In genomic region chr17:40554646-40555295, GRCh38 we compare ENCODE assay signal across 10 cellular contexts. TPM values are rescaled to one million over a fixed set of nuclear protein-coding genes. Genes with fewer than 3 reads are reported as not detected.
DNase-seq lines count a peak whose midpoint lies in the region; ATAC-seq and TF ChIP-seq lines count a peak whose summit lies in the region.
"Had no signal": no experiment of that assay in that cellular context is flagged by ENCODE, and none has a peak within 500 bp of the region (broad histone marks: within the 10 kb centered on the region; RNA-seq: fewer than 3 reads in every experiment).

No MANE protein-coding gene starts in this region.

- no peak for DNase-seq in SJCRH30
- DNase-seq in ovary = peak in 4 of 5 donors; percentile 19 to 61 (median 44)
- DNase-seq in HPDE6-E6E7 (ENCODE audit: extremely low spot score) = no peak
- no peak for DNase-seq in NCI-H128 (lab: John Stamatoyannopoulos, UW; ENCODE audit: unreplicated experiment)
- no peak for DNase-seq in NCI-H1417 treated with DMSO at 0.1 percent for 48 hours (lab: John Stamatoyannopoulos, UW)
- DNase-seq: Calu3 had no signal

- peak overlapping the region; percentile 98 for H3K4me2 ChIP-seq in BLaER1

- no peak for TF ChIP-seq POLR2A in ovary (IDR thresholded peaks at IDR 0.05)

- H3K9me3 ChIP-seq in BLaER1 (no peaks in the 10 kb centered on the region), SJCRH30 (replicated peaks) (no peaks in the 10 kb centered on the region), ovary (no peaks in the 10 kb centered on the region)
- H3K9me3 ChIP-seq: SJSA1 had no signal

- 96 to 98% (median 97%) methylated on average over 27 of the region's 27 CpGs for WGBS in ovary, 3 donors

- H3K4me1 Mint-ChIP-seq in dendritic cell treated with granulocyte-macrophage colony-stimulating factor and Interleukin-4, amounts not matched to agents 40 ng/mL and 50 ng/mL, for 4 days (ENCODE audit: low read depth) = peaks cover 15% of the 10 kb centered on the region

- H3K36me3 ChIP-seq in BLaER1 (peaks cover 5% of the 10 kb centered on the region; the same call in 1 of the 2 replicates), SJCRH30 (no peaks in the 10 kb centered on the region), ovary (no peaks in the 10 kb centered on the region)
- H3K36me3 ChIP-seq: SJSA1 had no signal

- no peak for TF ChIP-seq CTCF in ovary (IDR thresholded peaks at IDR 0.05)

- no peak for TF ChIP-seq EP300 in ovary (IDR thresholded peaks at IDR 0.05)

- peaks cover 100% of the 10 kb centered on the region for H3K4me1 ChIP-seq in BLaER1
- H3K4me1 ChIP-seq in SJCRH30 = peaks cover 49% of the 10 kb centered on the region
- peaks cover 64% of the 10 kb centered on the region for H3K4me1 ChIP-seq in ovary (ENCODE audit: insufficient read depth)

- H3K27me3 ChIP-seq in BLaER1 = no peaks in the 10 kb centered on the region
- no peaks in the 10 kb centered on the region for H3K27me3 ChIP-seq in SJCRH30
- H3K27me3 ChIP-seq in ovary = no peaks in the 10 kb centered on the region
- H3K27me3 ChIP-seq: SJSA1 had no signal

- peak overlapping the region; percentile 84 for H3K9ac ChIP-seq in BLaER1

- intact Hi-C loops in dendritic cell treated with granulocyte-macrophage colony-stimulating factor and Interleukin-4, amounts not matched to agents 40 ng/mL and 50 ng/mL, for 4 days (cut with micrococcal nuclease) = no loop called here
- intact Hi-C loops in ovary (cut with DNase I) = loop anchor here (5.0 to 10.0 kb wide), 5 partner anchors 82 to 250 kb away; partner anchors contain the start of genes IGFBP4 (in 2 of the 4) and RARA (in 1 of the 4)

- H3K9me3 Mint-ChIP-seq in dendritic cell treated with granulocyte-macrophage colony-stimulating factor and Interleukin-4, amounts not matched to agents 40 ng/mL and 50 ng/mL, for 4 days = no peaks in the 10 kb centered on the region

- ATAC-seq in HG02981 (IDR thresholded peaks at IDR 0.05; ENCODE audit: unreplicated experiment) = no peak

- H3K27me3 Mint-ChIP-seq in dendritic cell treated with granulocyte-macrophage colony-stimulating factor and Interleukin-4, amounts not matched to agents 40 ng/mL and 50 ng/mL, for 4 days = peaks cover 37% of the 10 kb centered on the region

- peak overlapping the region; percentile 96 for H3K27ac ChIP-seq in BLaER1
- H3K27ac ChIP-seq in SJCRH30 = peak overlapping the region; percentile 69
- H3K27ac ChIP-seq in ovary = peak overlapping the region; percentile 82 to 86
- H3K27ac ChIP-seq: SJSA1 had no signal

- H4K20me1 ChIP-seq in BLaER1 = no peaks in the 10 kb centered on the region

- H3K4me3 ChIP-seq in BLaER1 = peak overlapping the region; percentile 53
- no peak overlapping the region for H3K4me3 ChIP-seq in SJCRH30
- no peak overlapping the region for H3K4me3 ChIP-seq in ovary
- H3K4me3 ChIP-seq: SJSA1 had no signal

- no peak overlapping the region for H3K4me3 Mint-ChIP-seq in dendritic cell treated with granulocyte-macrophage colony-stimulating factor and Interleukin-4, amounts not matched to agents 40 ng/mL and 50 ng/mL, for 4 days

- peak overlapping the region; percentile 81 for H3K27ac Mint-ChIP-seq in dendritic cell treated with granulocyte-macrophage colony-stimulating factor and Interleukin-4, amounts not matched to agents 40 ng/mL and 50 ng/mL, for 4 days

- no peaks in the 10 kb centered on the region for H3K36me3 Mint-ChIP-seq in dendritic cell treated with granulocyte-macrophage colony-stimulating factor and Interleukin-4, amounts not matched to agents 40 ng/mL and 50 ng/mL, for 4 days (ENCODE audit: low read depth)

RNA-seq across cellular contexts. Expression of gene CCR7, which starts 10.5 kb away (rescaled TPM):
- 0.05 TPM in 1 of 2 replicates, not detected in the other for total RNA-seq in SJCRH30 (2014; rRNA removed; shearing (Covaris generic))
- 1 to 10 TPM in 2 of 7 donors, under 1 TPM in 3, not detected in 2; 0.23 to 2.5 (median 0.37) TPM for total RNA-seq in ovary
- under 1 TPM; 0.18 to 0.60 TPM for polyA plus RNA-seq in ovary
- total RNA-seq: Calu3, SJSA1 had no signal

RNA-seq across cellular contexts. Expression of gene TNS4, which starts 53.3 kb away (rescaled TPM):
- total RNA-seq in SJCRH30 (2014; rRNA removed; shearing (Covaris generic)) = not detected in 2 replicates
- total RNA-seq in ovary = 1 to 10 TPM in 1 of 7 donors, under 1 TPM in 2, not detected in 4; 0.13 to 6.2 (median 0.95) TPM
- polyA plus RNA-seq in ovary = under 1 TPM in 1 of 2 donors, not detected in 1; 0.13 TPM
- total RNA-seq: SJSA1 had no signal

Comparison
In these comparisons a context has a peak if more than half of its experiments do, and no peak if none do; other contexts are left out.
1. DNase-seq: peak in ovary (4 of 5); none in SJCRH30 (0 of 2), HPDE6-E6E7 (single experiment), NCI-H128 (single experiment) and NCI-H1417 treated with DMSO at 0.1 percent for 48 hours (single experiment).
2. Peak in every context shown above with its lines, with median percentiles within 50 percentile points of each other: H3K27ac ChIP-seq.